ENCODE assay signal across 19 cellular contexts in the genomic region with DNA sequence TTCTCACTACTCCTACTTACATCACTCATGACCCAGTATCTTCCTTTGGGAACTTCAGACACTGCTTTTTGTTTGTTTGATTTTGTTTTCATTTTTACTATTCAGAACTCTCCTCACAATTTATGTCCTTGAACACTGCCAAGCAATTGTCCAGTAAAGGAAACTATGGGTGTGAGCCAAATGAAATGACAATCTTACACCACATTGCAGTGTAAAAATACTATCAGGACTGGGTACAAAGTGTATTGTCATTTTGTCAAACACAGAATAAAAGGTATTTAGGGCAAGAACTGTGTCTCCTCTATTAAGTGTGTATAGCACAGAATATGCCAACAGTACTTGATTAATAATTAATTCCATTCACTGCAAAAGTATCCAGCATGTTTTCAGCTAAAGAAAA.
"Had no signal": no experiment of that assay in that cellular context is flagged by ENCODE, and none has a peak within 500 bp of the region (broad histone marks: within the 10 kb centered on the region; RNA-seq: fewer than 3 reads in every experiment).

No MANE protein-coding gene starts in this region.

- DNase-seq: activated CD4-positive, alpha-beta T cell treated with anti-CD3 and anti-CD28 coated beads for 1 hour; activated CD4-positive, alpha-beta T cell treated with anti-CD3 and anti-CD28 coated beads, Interleukin-2, amount 50 U/mL, for 4 hours; activated gamma-delta T cell treated with Interleukin-2 at 50 U/mL for 16 hours; activated T-cell treated with anti-CD3 and anti-CD28 coated beads for 4 hours; cerebellar nuclear complex; cortex of kidney; effector CD4-positive, alpha-beta T cell; left colon; pancreas; stimulated activated CD4-positive, alpha-beta T cell treated with anti-CD3 and anti-CD28 coated beads, Interleukin-2, amount 100 ng/mL, for 24 hours; stimulated activated naive CD4-positive, alpha-beta T cell treated with Interleukin-2 at 50 U/mL for 16 hours; transverse colon had no signal

- H3K9me3 ChIP-seq: neutrophil, pancreas, transverse colon had no signal

- H3K36me3 ChIP-seq: neutrophil, pancreas, transverse colon had no signal

- H3K27me3 Mint-ChIP-seq: activated naive CD8-positive, alpha-beta T cell had no signal

- H3K36me3 Mint-ChIP-seq: activated naive CD8-positive, alpha-beta T cell had no signal

- FAIRE-seq: bronchial epithelial cell, islet of Langerhans, pancreas had no signal

- ATAC-seq: left colon, pancreas had no signal

- H3K4me3 Mint-ChIP-seq: activated naive CD8-positive, alpha-beta T cell; activated T-helper 1 cell treated with anti-CD3 and anti-CD28 coated beads, Interleukin-12 subunit alpha, Interleukin-12 subunit beta, Interleukin-2, Interleukin-4 antibody, amounts not matched to agents 30 ng/mL and 10 ng/mL and 1 ng/mL, durations not matched to agents 14 hours and 24 hours and 36 hours; T-helper 1 cell treated with Interleukin-12 subunit alpha and Interleukin-12 subunit beta and Interleukin-4 antibody, amounts not matched to agents 30 μg/mL and 1 μg/mL, for 36 hours had no signal

- H3K27ac Mint-ChIP-seq: activated naive CD8-positive, alpha-beta T cell; activated T-helper 1 cell treated with anti-CD3 and anti-CD28 coated beads, Interleukin-12 subunit alpha, Interleukin-12 subunit beta, Interleukin-2, Interleukin-4 antibody, amounts not matched to agents 30 ng/mL and 10 ng/mL and 1 ng/mL, durations not matched to agents 14 hours and 24 hours and 36 hours; T-helper 1 cell treated with Interleukin-12 subunit alpha and Interleukin-12 subunit beta and Interleukin-4 antibody, amounts not matched to agents 30 μg/mL and 1 μg/mL, for 36 hours had no signal

- H3K27ac ChIP-seq: neutrophil, pancreas, transverse colon had no signal

- H3K27me3 ChIP-seq: neutrophil, pancreas, transverse colon had no signal

- H3K4me3 ChIP-seq: lung, pancreas, transverse colon had no signal
